In the genomic region with DNA sequence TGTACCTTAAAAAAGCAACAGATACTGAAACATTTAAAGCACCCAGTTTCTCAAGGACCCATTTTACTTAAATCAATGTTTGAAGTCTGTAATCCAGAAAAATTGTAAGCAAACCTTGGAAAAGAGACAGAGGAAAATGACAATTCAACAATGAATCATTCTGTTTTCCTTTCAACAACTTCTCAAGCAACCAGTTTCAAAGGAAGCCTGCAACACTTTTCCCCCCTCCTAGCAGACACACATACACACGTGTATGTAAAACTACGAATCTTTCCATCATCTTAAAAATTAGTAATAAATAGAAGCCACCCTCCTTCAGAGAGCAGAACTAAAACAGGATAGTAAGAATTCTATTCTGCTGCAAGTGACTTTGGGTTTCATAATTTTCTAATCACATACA, we compare ENCODE assay signal across 8 cellular contexts. TPM values are rescaled to one million over a fixed set of nuclear protein-coding genes. Genes with fewer than 3 reads are reported as not detected.
DNase-seq lines count a peak whose midpoint lies in the region; ATAC-seq and TF ChIP-seq lines count a peak whose summit lies in the region.

No MANE protein-coding gene starts in this region.

- no peak for DNase-seq in AG09309 (ENCODE audit: low read depth)
- no peak for DNase-seq in HFF-Myc (ENCODE audit: extremely low read depth, low read depth)
- no peak for DNase-seq in ascending aorta (ENCODE audit: low spot score in 2 of 2)
- DNase-seq in thoracic aorta (ENCODE audit: low spot score), result no peak
- DNase-seq in GM10266 (ENCODE audit: extremely low spot score), result no peak
- DNase-seq in NCI-H128 (lab: John Stamatoyannopoulos, UW; ENCODE audit: unreplicated experiment), result no peak

- TF ChIP-seq CTCF in AG09309 (IDR thresholded peaks at IDR 0.05; ENCODE audit: control insufficient read depth, insufficient read depth, low read depth, low read length, missing control alignments) (no peak), HFF-Myc (IDR thresholded peaks at IDR 0.05; ENCODE audit: low read depth, low read length, missing control alignments) (no peak), ascending aorta (IDR thresholded peaks at IDR 0.05) (no peak), thoracic aorta (IDR thresholded peaks at IDR 0.05) (no peak), GM10266 (IDR thresholded peaks at IDR 0.05; ENCODE audit: control insufficient read depth, insufficient read depth, low read depth, missing control alignments) (no peak)

- H3K27me3 ChIP-seq in ascending aorta (no peaks in the 10 kb centered on the region), layer of hippocampus (ENCODE audit: control insufficient read depth, insufficient read depth, low read length) (no peaks in the 10 kb centered on the region), thoracic aorta (replicated peaks; ENCODE audit: insufficient read depth) (no peaks in the 10 kb centered on the region)

- ATAC-seq in thoracic aorta (ENCODE audit: insufficient number of reproducible peaks, low FRiP score, low read depth), result no peak
- ATAC-seq in HG02678 (IDR thresholded peaks at IDR 0.05; ENCODE audit: unreplicated experiment), result no peak

- intact Hi-C loops in ascending aorta (cut with DNase I), result loop anchor here (2.0 kb wide), 1 partner anchor 32 kb away; no protein-coding TSS in a partner anchor

- H3K9me3 ChIP-seq in ascending aorta, result no peaks in the 10 kb centered on the region
- H3K9me3 ChIP-seq in thoracic aorta, result no peaks in the 10 kb centered on the region

- H3K4me1 ChIP-seq in ascending aorta (peaks cover 0 to 6% of the 10 kb centered on the region in 2 donors), thoracic aorta (ENCODE audit: control insufficient read depth in 1 of 2, low read depth in 2 of 2) (peaks cover 4 to 25% of the 10 kb centered on the region in 2 donors)

- H3K36me3 ChIP-seq in ascending aorta (no peaks in the 10 kb centered on the region), thoracic aorta (no peaks in the 10 kb centered on the region)

- peak overlapping the region; percentile 95 for H3K4me3 ChIP-seq in AG09309 (ENCODE audit: control insufficient read depth, low read depth, low read length)
- peak overlapping the region; percentile 88 for H3K4me3 ChIP-seq in HFF-Myc (replicated peaks; ENCODE audit: low read depth, low read length)
- H3K4me3 ChIP-seq in ascending aorta, result peak overlapping the region; percentile 60 to 98
- peak overlapping the region; percentile 97 for H3K4me3 ChIP-seq in thoracic aorta

- H3K27ac ChIP-seq in ascending aorta (peak overlapping the region; percentile 83 to 96), layer of hippocampus (ENCODE audit: low read depth, low read length) (peak overlapping the region; percentile 94), thoracic aorta (peak overlapping the region in 1 of 2 donors; percentile 91)

RNA-seq across cellular contexts. Expression of gene RERE, which starts 1.1 kb away (rescaled TPM):
- total RNA-seq in ascending aorta, result 64.6 TPM
- 100 to 1,000 TPM; 144 to 174 TPM for total RNA-seq in thoracic aorta
